2 cellular contexts compared by ENCODE assay signal in genomic region chr10:58444336-58444735, GRCh38.
TF ChIP-seq lines count a peak whose summit lies in the region.

No MANE protein-coding gene starts in this region.

TF ChIP-seq in HEK293T, 16 proteins besides CTCF, POLR2A, EP300 and RAD21 (continued from another document):
- TF ChIP-seq, protein P1, sequence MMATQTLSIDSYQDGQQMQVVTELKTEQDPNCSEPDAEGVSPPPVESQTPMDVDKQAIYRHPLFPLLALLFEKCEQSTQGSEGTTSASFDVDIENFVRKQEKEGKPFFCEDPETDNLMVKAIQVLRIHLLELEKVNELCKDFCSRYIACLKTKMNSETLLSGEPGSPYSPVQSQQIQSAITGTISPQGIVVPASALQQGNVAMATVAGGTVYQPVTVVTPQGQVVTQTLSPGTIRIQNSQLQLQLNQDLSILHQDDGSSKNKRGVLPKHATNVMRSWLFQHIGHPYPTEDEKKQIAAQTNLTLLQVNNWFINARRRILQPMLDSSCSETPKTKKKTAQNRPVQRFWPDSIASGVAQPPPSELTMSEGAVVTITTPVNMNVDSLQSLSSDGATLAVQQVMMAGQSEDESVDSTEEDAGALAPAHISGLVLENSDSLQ (IDR thresholded peaks at IDR 0.05): peak; percentile 75

TF ChIP-seq in GM12878, 131 proteins besides CTCF, POLR2A, EP300 and RAD21 (continued from another document):
- TF ChIP-seq, protein P2, sequence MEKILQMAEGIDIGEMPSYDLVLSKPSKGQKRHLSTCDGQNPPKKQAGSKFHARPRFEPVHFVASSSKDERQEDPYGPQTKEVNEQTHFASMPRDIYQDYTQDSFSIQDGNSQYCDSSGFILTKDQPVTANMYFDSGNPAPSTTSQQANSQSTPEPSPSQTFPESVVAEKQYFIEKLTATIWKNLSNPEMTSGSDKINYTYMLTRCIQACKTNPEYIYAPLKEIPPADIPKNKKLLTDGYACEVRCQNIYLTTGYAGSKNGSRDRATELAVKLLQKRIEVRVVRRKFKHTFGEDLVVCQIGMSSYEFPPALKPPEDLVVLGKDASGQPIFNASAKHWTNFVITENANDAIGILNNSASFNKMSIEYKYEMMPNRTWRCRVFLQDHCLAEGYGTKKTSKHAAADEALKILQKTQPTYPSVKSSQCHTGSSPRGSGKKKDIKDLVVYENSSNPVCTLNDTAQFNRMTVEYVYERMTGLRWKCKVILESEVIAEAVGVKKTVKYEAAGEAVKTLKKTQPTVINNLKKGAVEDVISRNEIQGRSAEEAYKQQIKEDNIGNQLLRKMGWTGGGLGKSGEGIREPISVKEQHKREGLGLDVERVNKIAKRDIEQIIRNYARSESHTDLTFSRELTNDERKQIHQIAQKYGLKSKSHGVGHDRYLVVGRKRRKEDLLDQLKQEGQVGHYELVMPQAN (conservative IDR thresholded peaks at IDR 0.05): no peak
- TF ChIP-seq RB1 (IDR thresholded peaks at IDR 0.05; ENCODE audit: borderline replicate concordance) (no peak), SPI1 (IDR thresholded peaks at IDR 0.05; ENCODE audit: borderline replicate concordance, insufficient read depth, low read depth, low read length) (no peak), NFXL1 (IDR thresholded peaks at IDR 0.05; ENCODE audit: borderline replicate concordance) (no peak), RAD51 (IDR thresholded peaks at IDR 0.05) (no peak), STAT1 (conservative IDR thresholded peaks at IDR 0.05) (no peak), CBX3 (IDR thresholded peaks at IDR 0.05; ENCODE audit: borderline replicate concordance, low read depth) (no peak), SMAD1 (IDR thresholded peaks at IDR 0.05; ENCODE audit: low read depth, partially characterized antibody) (no peak)
- TF ChIP-seq, protein P3, sequence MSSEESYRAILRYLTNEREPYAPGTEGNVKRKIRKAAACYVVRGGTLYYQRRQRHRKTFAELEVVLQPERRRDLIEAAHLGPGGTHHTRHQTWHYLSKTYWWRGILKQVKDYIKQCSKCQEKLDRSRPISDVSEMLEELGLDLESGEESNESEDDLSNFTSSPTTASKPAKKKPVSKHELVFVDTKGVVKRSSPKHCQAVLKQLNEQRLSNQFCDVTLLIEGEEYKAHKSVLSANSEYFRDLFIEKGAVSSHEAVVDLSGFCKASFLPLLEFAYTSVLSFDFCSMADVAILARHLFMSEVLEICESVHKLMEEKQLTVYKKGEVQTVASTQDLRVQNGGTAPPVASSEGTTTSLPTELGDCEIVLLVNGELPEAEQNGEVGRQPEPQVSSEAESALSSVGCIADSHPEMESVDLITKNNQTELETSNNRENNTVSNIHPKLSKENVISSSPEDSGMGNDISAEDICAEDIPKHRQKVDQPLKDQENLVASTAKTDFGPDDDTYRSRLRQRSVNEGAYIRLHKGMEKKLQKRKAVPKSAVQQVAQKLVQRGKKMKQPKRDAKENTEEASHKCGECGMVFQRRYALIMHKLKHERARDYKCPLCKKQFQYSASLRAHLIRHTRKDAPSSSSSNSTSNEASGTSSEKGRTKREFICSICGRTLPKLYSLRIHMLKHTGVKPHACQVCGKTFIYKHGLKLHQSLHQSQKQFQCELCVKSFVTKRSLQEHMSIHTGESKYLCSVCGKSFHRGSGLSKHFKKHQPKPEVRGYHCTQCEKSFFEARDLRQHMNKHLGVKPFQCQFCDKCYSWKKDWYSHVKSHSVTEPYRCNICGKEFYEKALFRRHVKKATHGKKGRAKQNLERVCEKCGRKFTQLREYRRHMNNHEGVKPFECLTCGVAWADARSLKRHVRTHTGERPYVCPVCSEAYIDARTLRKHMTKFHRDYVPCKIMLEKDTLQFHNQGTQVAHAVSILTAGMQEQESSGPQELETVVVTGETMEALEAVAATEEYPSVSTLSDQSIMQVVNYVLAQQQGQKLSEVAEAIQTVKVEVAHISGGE (CRISPR knock-in tag; IDR thresholded peaks at IDR 0.05): no peak
